Comparison of ENCODE assay signal across 21 cellular contexts in the genomic region with DNA sequence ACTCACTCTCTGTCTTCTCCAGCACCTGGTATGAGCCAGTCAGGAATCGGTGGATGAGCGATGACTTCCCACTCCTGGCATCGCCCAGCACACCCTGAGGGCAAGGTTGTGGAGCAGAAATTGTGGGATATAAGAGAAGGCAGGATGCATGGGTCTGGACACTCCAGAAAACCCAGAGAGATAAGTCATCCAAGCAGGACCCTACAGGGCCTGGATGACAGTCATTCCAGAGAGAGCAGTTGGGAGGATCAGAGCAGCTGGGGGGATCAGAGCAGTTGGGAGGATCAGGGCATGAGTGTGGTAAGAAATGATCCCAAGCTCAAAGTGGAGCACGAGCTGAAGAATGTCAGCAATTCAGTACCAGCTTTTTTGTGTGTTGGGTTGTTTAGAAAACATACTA. TPM values are rescaled to one million over a fixed set of nuclear protein-coding genes. Genes with fewer than 3 reads are reported as not detected.
DNase-seq lines count a peak whose midpoint lies in the region; TF ChIP-seq lines count a peak whose summit lies in the region.
"Had no signal": no experiment of that assay in that cellular context is flagged by ENCODE, and none has a peak within 500 bp of the region (broad histone marks: within the 10 kb centered on the region; RNA-seq: fewer than 3 reads in every experiment).

No MANE protein-coding gene starts in this region.

- no peak overlapping the region for H3K27ac ChIP-seq in H9 (ENCODE audit: insufficient read length, low read depth, low read length)
- H3K27ac ChIP-seq: 22Rv1, breast epithelium, epithelial cell of prostate, transverse colon had no signal

- no peak overlapping the region for H4K8ac ChIP-seq in H9 (replicated peaks; ENCODE audit: insufficient read length, low read depth, low read length)

- no peak for TF ChIP-seq CTCF in brain (conservative IDR thresholded peaks at IDR 0.05)
- no peak for TF ChIP-seq CTCF in nephron (IDR thresholded peaks at IDR 0.05; ENCODE audit: unreplicated experiment in 3 of 3)
- TF ChIP-seq CTCF in H9 (conservative IDR thresholded peaks at IDR 0.05): no peak

- peaks cover 16% of the 10 kb centered on the region for H3K23me2 ChIP-seq in H9 (ENCODE audit: insufficient read length, low read depth, low read length, poor library complexity, severe bottlenecking)

- H4K20me1 ChIP-seq in H9 (ENCODE audit: control insufficient read depth, insufficient read depth, insufficient read length): peaks cover 2% of the 10 kb centered on the region

- H2AK5ac ChIP-seq in H9 (ENCODE audit: insufficient read length, low read length): no peak overlapping the region

- H3K23ac ChIP-seq in H9 (ENCODE audit: insufficient read length, low read depth, low read length): no peak overlapping the region

- H3K36me3 Mint-ChIP-seq in brain (peaks cover 25% of the 10 kb centered on the region), nephron (ENCODE audit: low read depth) (peaks cover 7% of the 10 kb centered on the region), H9 (ENCODE audit: insufficient read depth in 1 of 3, low read depth in 3 of 3) (no peaks in the 10 kb centered on the region; a peak in 1 of 7 replicates)
- H3K36me3 Mint-ChIP-seq: mesothelial cell of epicardium had no signal

- no peak overlapping the region for H3K18ac ChIP-seq in H9 (ENCODE audit: insufficient read length, low read depth, low read length)

- H3K4me1 ChIP-seq in H9 (ENCODE audit: insufficient read depth, low read length): no peaks in the 10 kb centered on the region

- peak overlapping the region; percentile 44 to 89 (median 87) for H3K4me3 Mint-ChIP-seq in brain
- H3K4me3 Mint-ChIP-seq in nephron: peak overlapping the region; percentile 12 to 66 (median 66)
- H3K4me3 Mint-ChIP-seq in H9: peak overlapping the region in 1 of 2 experiments; percentile 6; a peak in 1 of 5 replicates
- H3K4me3 Mint-ChIP-seq: activated T-helper 1 cell treated with anti-CD3 and anti-CD28 coated beads, Interleukin-12 subunit alpha, Interleukin-12 subunit beta, Interleukin-2, Interleukin-4 antibody, amounts not matched to agents 30 ng/mL and 10 ng/mL and 1 ng/mL, durations not matched to agents 14 hours and 24 hours and 36 hours; dendritic cell treated with granulocyte-macrophage colony-stimulating factor and Interleukin-4, amounts not matched to agents 40 ng/mL and 50 ng/mL, for 4 days; mesothelial cell of epicardium had no signal

- H2BK5ac ChIP-seq in H9 (ENCODE audit: insufficient read length, low read length): no peak overlapping the region

- no peak overlapping the region for H2BK120ac ChIP-seq in H9 (ENCODE audit: low read depth, low read length, poor library complexity, severe bottlenecking)

- H3K4ac ChIP-seq in H9 (ENCODE audit: low read depth, low read length): no peak overlapping the region

- H3K27me3 Mint-ChIP-seq in brain (peaks cover 76% of the 10 kb centered on the region), nephron (ENCODE audit: low read depth) (peaks cover 90% of the 10 kb centered on the region), H9 (ENCODE audit: low read depth) (peaks cover 95% of the 10 kb centered on the region)
- H3K27me3 Mint-ChIP-seq: dendritic cell treated with granulocyte-macrophage colony-stimulating factor and Interleukin-4, amounts not matched to agents 40 ng/mL and 50 ng/mL, for 4 days had no signal

- H3T11ph ChIP-seq in H9 (ENCODE audit: low read length): no peak overlapping the region

- H3K79me2 ChIP-seq in H9 (ENCODE audit: insufficient read depth, low read length): no peaks in the 10 kb centered on the region

- no peak overlapping the region for H3K14ac ChIP-seq in H9 (ENCODE audit: insufficient read depth, low read length)

- H3K56ac ChIP-seq in H9 (ENCODE audit: insufficient read length, low read depth, low read length): no peak overlapping the region

- H2BK12ac ChIP-seq in H9 (ENCODE audit: insufficient read length, low read depth, low read length): no peak overlapping the region

- H3K4me2 ChIP-seq in H9 (ENCODE audit: insufficient read depth, insufficient read length, low read length): no peak overlapping the region

- H4K5ac ChIP-seq in H9 (ENCODE audit: insufficient read length, low read depth, low read length): no peak overlapping the region

- H2BK20ac ChIP-seq in H9 (ENCODE audit: low read depth, low read length, poor library complexity, severe bottlenecking): no peak overlapping the region

- no peaks in the 10 kb centered on the region for H3K9me3 ChIP-seq in H9 (ENCODE audit: control insufficient read depth, low read depth, low read length)
- H3K9me3 ChIP-seq: breast epithelium, transverse colon had no signal

- no peaks in the 10 kb centered on the region for H3K79me1 ChIP-seq in H9 (ENCODE audit: insufficient read depth, low read depth, low read length, poor library complexity, severe bottlenecking)

- H3K27ac Mint-ChIP-seq in brain (peak overlapping the region in 2 of 5 experiments; percentile 28 to 40), nephron (peak overlapping the region; percentile 28 to 82 (median 80)), H9 (no peak overlapping the region)
- H3K27ac Mint-ChIP-seq: dendritic cell treated with granulocyte-macrophage colony-stimulating factor and Interleukin-4, amounts not matched to agents 40 ng/mL and 50 ng/mL, for 4 days; mesothelial cell of epicardium had no signal

- no CpG with 5 or more reads among the region's 4 CpGs for WGBS in H9 (ENCODE audit: extremely low coverage, insufficient read length, low lambda C conversion rate)

- H2BK15ac ChIP-seq in H9 (ENCODE audit: low read depth, low read length): no peak overlapping the region

- peak; percentile 50 for DNase-seq in NCI-H82 (lab: John Stamatoyannopoulos, UW)
- no peak for DNase-seq in NCI-H82 treated with DMSO at 0.1 percent for 48 hours (lab: John Stamatoyannopoulos, UW; ENCODE audit: unreplicated experiment)
- peak; percentile 44 for DNase-seq in ELR (ENCODE audit: low read depth)
- DNase-seq in GF-D8 (lab: John Stamatoyannopoulos, UW): no peak
- no peak for DNase-seq in stimulated activated CD4-positive, alpha-beta T cell treated with anti-CD3 and anti-CD28 coated beads, Interleukin-4, amount 100 ng/mL, for 24 hours
- no peak for DNase-seq in H9
- DNase-seq: AML-193; foreskin fibroblast; GDM1; NCI-H1417; NCI-H526; stimulated activated naive CD8-positive, alpha-beta T cell treated with anti-CD3 and anti-CD28 coated beads, Interleukin-15, Interleukin-2, amounts not matched to agents 100 U/mL and 50 U/mL, for 24 hours; transverse colon had no signal

- H3K4me1 Mint-ChIP-seq in brain (peaks cover 36% of the 10 kb centered on the region), nephron (peaks cover 39% of the 10 kb centered on the region), H9 (peaks cover 19 to 31% of the 10 kb centered on the region in 2 experiments)

- no peak overlapping the region for H4K91ac ChIP-seq in H9 (ENCODE audit: insufficient read length, low read depth, low read length)

- H3K9ac ChIP-seq in H9 (ENCODE audit: extremely low read depth, insufficient read length, low read length): no peak overlapping the region

- no peak overlapping the region for H2AFZ ChIP-seq in H9 (ENCODE audit: low read length)

- peaks cover 43% of the 10 kb centered on the region for H3K27me3 ChIP-seq in H9 (ENCODE audit: insufficient read depth, low read length)

- peaks cover 0 to 5% (median 0%) of the 10 kb centered on the region in 5 experiments for H3K9me3 Mint-ChIP-seq in brain
- no peaks in the 10 kb centered on the region for H3K9me3 Mint-ChIP-seq in nephron
- H3K9me3 Mint-ChIP-seq in H9: no peaks in the 10 kb centered on the region; a peak in 1 of 5 replicates
- H3K9me3 Mint-ChIP-seq: activated T-helper 1 cell treated with anti-CD3 and anti-CD28 coated beads, Interleukin-12 subunit alpha, Interleukin-12 subunit beta, Interleukin-2, Interleukin-4 antibody, amounts not matched to agents 30 ng/mL and 10 ng/mL and 1 ng/mL, durations not matched to agents 14 hours and 24 hours and 36 hours; dendritic cell treated with granulocyte-macrophage colony-stimulating factor and Interleukin-4, amounts not matched to agents 40 ng/mL and 50 ng/mL, for 4 days; mesothelial cell of epicardium had no signal

RNA-seq across cellular contexts. Expression of a gene that starts 4.0 kb away (rescaled TPM):
- 37.8 TPM for polyA plus RNA-seq in brain (ENCODE audit: insufficient read depth, low read depth, low replicate concordance)
- total RNA-seq in H9 (2021): 4.6 and 5.3 TPM in 2 replicates

RNA-seq across cellular contexts. Expression of a gene that starts 10.3 kb away (rescaled TPM):
- 38.4 TPM for polyA plus RNA-seq in brain (ENCODE audit: insufficient read depth, low read depth, low replicate concordance)
- total RNA-seq in H9 (2021): 18.8 and 20.0 TPM in 2 replicates

RNA-seq across cellular contexts. Expression of a gene that starts 17.5 kb away (rescaled TPM):
- 240 TPM for polyA plus RNA-seq in brain (ENCODE audit: insufficient read depth, low read depth, low replicate concordance)
- 217 and 218 TPM in 2 replicates for total RNA-seq in H9 (2021)

RNA-seq across cellular contexts. Expression of a gene that starts 20.3 kb away (rescaled TPM):
- 26.0 TPM for polyA plus RNA-seq in brain (ENCODE audit: insufficient read depth, low read depth, low replicate concordance)
- total RNA-seq in H9 (2021): 20.5 and 20.9 TPM in 2 replicates

RNA-seq across cellular contexts. Expression of a gene that starts 32.3 kb away (rescaled TPM):
- polyA plus RNA-seq in brain (ENCODE audit: insufficient read depth, low read depth, low replicate concordance): not detected
- total RNA-seq in H9 (2021): 6.1 and 6.5 TPM in 2 replicates

Comparison
In these comparisons a context has a peak if more than half of its experiments do, and no peak if none do; other contexts are left out.
1. DNase-seq: peak in NCI-H82 (single experiment) and ELR (single experiment); none in NCI-H82 treated with DMSO at 0.1 percent for 48 hours (single experiment), GF-D8 (single experiment), stimulated activated CD4-positive, alpha-beta T cell treated with anti-CD3 and anti-CD28 coated beads, Interleukin-4, amount 100 ng/mL, for 24 hours (single experiment) and H9 (single experiment).
2. H3K27ac Mint-ChIP-seq: peak in nephron (3 of 3); none in H9 (0 of 3).